8 cellular contexts compared by ENCODE assay signal in the genomic region with DNA sequence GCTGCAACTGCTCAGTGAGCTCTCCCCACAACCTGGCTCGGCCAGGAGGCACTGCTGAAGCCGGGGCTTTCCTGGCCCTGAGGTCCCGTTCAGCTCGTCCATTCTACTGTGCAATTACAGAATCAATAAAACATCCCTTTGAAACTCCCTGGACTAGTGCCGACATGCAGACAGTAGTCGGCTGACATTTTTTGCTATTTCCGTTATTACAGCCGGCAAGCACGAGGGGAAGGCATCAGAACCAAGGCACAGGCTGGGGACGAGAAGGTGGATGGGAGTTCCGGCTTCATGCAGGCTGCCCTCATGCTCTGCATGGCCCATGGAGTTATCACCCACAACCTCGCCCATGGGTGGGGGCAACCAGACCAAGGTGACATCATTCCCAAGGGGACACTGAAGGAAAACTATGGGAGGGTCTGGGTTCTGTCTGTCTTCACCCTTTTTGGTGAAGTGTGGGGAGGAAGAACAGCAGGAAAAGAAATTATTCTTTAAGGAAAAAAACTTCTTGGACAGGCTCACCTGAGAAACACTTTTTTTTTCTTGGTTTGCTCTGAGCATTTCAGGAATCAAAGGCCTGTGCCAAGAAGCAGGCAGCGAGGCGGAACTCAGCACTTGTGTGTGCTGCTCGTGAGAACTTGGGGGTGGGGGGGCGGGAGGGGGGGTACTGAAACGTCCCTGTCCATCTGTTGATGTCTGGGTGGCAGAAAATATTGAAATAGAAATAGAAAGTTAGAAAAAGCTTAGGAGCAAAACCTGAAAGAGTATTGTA.
DNase-seq lines count a peak whose midpoint lies in the region; ATAC-seq and TF ChIP-seq lines count a peak whose summit lies in the region.

No MANE protein-coding gene starts in this region.

- no peak for TF ChIP-seq CTCF in astrocyte of the spinal cord (IDR thresholded peaks at IDR 0.05; ENCODE audit: low read depth, low read length)
- TF ChIP-seq CTCF in uterus (IDR thresholded peaks at IDR 0.05) = no peak

- H3K27me3 ChIP-seq in uterus = no peaks in the 10 kb centered on the region

- no peak overlapping the region for H3K4me3 ChIP-seq in astrocyte of the spinal cord (ENCODE audit: low read depth, low read length)
- no peak overlapping the region for H3K4me3 ChIP-seq in uterus

- H3K9me3 ChIP-seq in uterus = no peaks in the 10 kb centered on the region

- H3K27ac ChIP-seq in uterus = peak overlapping the region; percentile 18 to 31

- no peaks in the 10 kb centered on the region for H3K36me3 ChIP-seq in uterus

- DNase-seq in Right ventricle myocardium inferior (ENCODE audit: missing footprints) (no peak), cardiac septum (ENCODE audit: low spot score) (no peak), astrocyte of the spinal cord (ENCODE audit: low read depth, low spot score) (peak; percentile 59), lung microvascular endothelial cell (ENCODE audit: low read depth in 2 of 2) (peak; percentile 90 to 96), uterus (peak in 1 of 2 donors; percentile 29)

- H3K4me1 ChIP-seq in uterus = no peaks in the 10 kb centered on the region

- intact Hi-C loops in Right ventricle myocardium inferior (cut with DNase I) (no loop called here), cardiac septum (cut with DNase I) (loop anchor here (5.0 kb wide), 1 partner anchor 367 kb away; no protein-coding TSS in a partner anchor), uterus (cut with DNase I; ENCODE audit: low total_unique reads) (no loop called here)

- TF ChIP-seq POLR2A in uterus (IDR thresholded peaks at IDR 0.05) = no peak

- in situ Hi-C loops in astrocyte of the spinal cord (cut with HindIII; ENCODE audit: low sequenced_read_pairs) = no loop called here

- peak; percentile 42 for ATAC-seq in Right ventricle myocardium inferior
- no peak for ATAC-seq in GM21825 (IDR thresholded peaks at IDR 0.05; ENCODE audit: unreplicated experiment)
- ATAC-seq in GM18867 (IDR thresholded peaks at IDR 0.05; ENCODE audit: unreplicated experiment) = no peak
- ATAC-seq in HG02938 (IDR thresholded peaks at IDR 0.05; ENCODE audit: unreplicated experiment) = no peak

Comparison
In these comparisons a context has a peak if more than half of its experiments do, and no peak if none do; other contexts are left out.
1. DNase-seq: peak in astrocyte of the spinal cord (single experiment) and lung microvascular endothelial cell (2 of 2); none in Right ventricle myocardium inferior (single experiment) and cardiac septum (single experiment).